10 cellular contexts compared by ENCODE assay signal in the genomic region with DNA sequence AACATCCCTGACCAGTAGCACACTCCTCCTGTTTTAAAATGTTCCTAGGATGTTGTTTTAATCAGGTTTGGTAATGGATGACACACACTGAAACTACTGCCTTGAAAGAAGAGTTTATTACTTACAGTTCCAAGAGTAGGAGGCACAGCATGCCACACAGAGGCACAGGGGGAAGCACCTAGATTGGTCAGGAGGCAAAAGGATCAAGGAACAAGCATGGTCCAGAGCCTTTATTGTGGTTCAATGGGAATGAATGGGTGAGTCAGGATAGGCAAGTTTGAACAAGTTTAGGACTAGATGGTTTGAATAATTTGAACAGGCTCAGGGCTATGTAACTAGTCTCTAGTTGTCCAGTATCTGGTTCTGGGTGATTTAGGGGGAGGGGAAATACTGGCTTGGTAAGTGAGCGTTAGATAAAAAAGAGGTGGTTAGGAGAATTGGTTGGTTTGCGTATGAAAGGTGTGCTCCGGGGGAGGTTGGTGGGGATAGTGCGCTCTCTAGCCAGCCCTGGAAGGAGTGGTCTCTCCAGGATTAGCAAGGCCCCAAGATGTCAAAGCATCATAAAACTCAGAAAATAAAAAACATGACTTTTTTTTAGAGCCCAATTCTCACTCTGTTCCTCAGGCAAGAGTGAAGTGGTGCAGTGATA.
DNase-seq lines count a peak whose midpoint lies in the region; ATAC-seq lines count a peak whose summit lies in the region.
"Had no signal": no experiment of that assay in that cellular context is flagged by ENCODE, and none has a peak within 500 bp of the region (broad histone marks: within the 10 kb centered on the region; RNA-seq: fewer than 3 reads in every experiment).

No MANE protein-coding gene starts in this region.

- H3K4me3 Mint-ChIP-seq in activated naive CD8-positive, alpha-beta T cell, result peak overlapping the region; percentile 21

- H3K36me3 ChIP-seq in ACC112 (ENCODE audit: insufficient read depth, low read length), result peaks cover 39% of the 10 kb centered on the region

- H3K4me3 ChIP-seq in ACC112 (ENCODE audit: low read depth, low read length), result no peak overlapping the region

- DNase-seq in HPDE6-E6E7 (ENCODE audit: extremely low spot score), result peak; percentile 88
- DNase-seq in iris pigment epithelial cell (ENCODE audit: low read depth), result peak; percentile 52
- no peak for DNase-seq in NCI-H2107 treated with DMSO at 0.1 percent for 48 hours (lab: John Stamatoyannopoulos, UW; ENCODE audit: unreplicated experiment)
- DNase-seq in DMS 273 (lab: John Stamatoyannopoulos, UW; ENCODE audit: unreplicated experiment), result no peak
- DNase-seq: C1 segment of cervical spinal cord, head of caudate nucleus had no signal

- H3K9me3 Mint-ChIP-seq in activated naive CD8-positive, alpha-beta T cell (ENCODE audit: low read depth), result no peaks in the 10 kb centered on the region

- peaks cover 27% of the 10 kb centered on the region for H3K36me3 Mint-ChIP-seq in activated naive CD8-positive, alpha-beta T cell

- H3K27ac ChIP-seq in ACC112 (ENCODE audit: low read depth, low read length), result 0 out of 2 replicates have a peak overlapping the region, but pooled peaks have one; percentile 4

- H3K4me1 Mint-ChIP-seq in activated naive CD8-positive, alpha-beta T cell (ENCODE audit: low read depth), result peaks cover 54% of the 10 kb centered on the region

- peak overlapping the region; percentile 77 for H3K27ac Mint-ChIP-seq in activated naive CD8-positive, alpha-beta T cell

- no peak for ATAC-seq in HG02870 (IDR thresholded peaks at IDR 0.05; ENCODE audit: unreplicated experiment)
- ATAC-seq in HG03175 (IDR thresholded peaks at IDR 0.05; ENCODE audit: unreplicated experiment), result no peak

- peaks cover 64% of the 10 kb centered on the region for H3K79me2 ChIP-seq in ACC112 (ENCODE audit: control insufficient read depth, insufficient read depth, low read length, unreplicated experiment)

- no peaks in the 10 kb centered on the region for H3K27me3 Mint-ChIP-seq in activated naive CD8-positive, alpha-beta T cell

- H3K27me3 ChIP-seq in ACC112 (ENCODE audit: insufficient read depth, low read length), result no peaks in the 10 kb centered on the region

- H3K4me1 ChIP-seq in ACC112 (ENCODE audit: control insufficient read depth, insufficient read depth, low read length, unreplicated experiment), result peaks cover 29% of the 10 kb centered on the region

- no peak overlapping the region for H2AFZ ChIP-seq in ACC112 (ENCODE audit: low read length, unreplicated experiment)

Comparison
In these comparisons a context has a peak if more than half of its experiments do, and no peak if none do; other contexts are left out.
1. DNase-seq: peak in HPDE6-E6E7 (single experiment) and iris pigment epithelial cell (single experiment); none in NCI-H2107 treated with DMSO at 0.1 percent for 48 hours (single experiment) and DMS 273 (single experiment).